Comparison of ENCODE assay signal across 8 cellular contexts in the genomic region with DNA sequence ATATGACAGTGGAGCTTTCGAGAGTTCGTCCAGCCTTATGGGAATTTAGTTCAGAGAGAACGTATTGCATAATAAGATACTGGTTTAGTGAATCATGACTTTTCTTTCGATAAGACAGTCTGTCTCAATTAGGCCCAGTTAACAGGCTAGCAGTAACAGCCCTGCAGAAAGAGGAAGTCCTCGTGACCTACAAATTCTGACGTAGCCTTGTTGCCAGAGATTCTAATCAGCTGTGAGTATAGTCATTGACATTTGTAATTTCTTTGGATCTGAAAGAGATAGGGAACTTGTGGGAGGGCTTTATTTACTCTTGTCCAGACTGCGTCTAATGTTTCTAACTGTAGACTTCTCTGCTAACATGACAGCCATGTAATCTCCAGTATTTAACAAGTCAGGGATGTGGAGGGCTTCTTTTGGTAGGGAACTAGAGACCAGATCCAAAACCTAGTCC. TPM values are rescaled to one million over a fixed set of nuclear protein-coding genes. Genes with fewer than 3 reads are reported as not detected.
DNase-seq lines count a peak whose midpoint lies in the region; ATAC-seq, FAIRE-seq and TF ChIP-seq lines count a peak whose summit lies in the region.

No MANE protein-coding gene starts in this region.

- H3K9ac ChIP-seq in astrocyte (ENCODE audit: low read length): no peak overlapping the region

- peak overlapping the region; percentile 19 for H2AFZ ChIP-seq in astrocyte (ENCODE audit: low read depth, low read length)

- H3K27me3 Mint-ChIP-seq in astrocyte (ENCODE audit: low read depth, unreplicated experiment): no peaks in the 10 kb centered on the region

- ATAC-seq in lower lobe of right lung: peak; percentile 88 to 94

- no peaks in the 10 kb centered on the region for H3K9me3 Mint-ChIP-seq in astrocyte (ENCODE audit: unreplicated experiment)

- intact Hi-C loops in lower lobe of right lung (cut with DNase I): no loop called here

- 24% methylated on average over 7 of the region's 7 CpGs for WGBS in suprapubic skin

- H3K27ac ChIP-seq in astrocyte (ENCODE audit: low read depth, low read length) (no peak overlapping the region), lower lobe of right lung (peak overlapping the region; percentile 51), suprapubic skin (no peak overlapping the region)

- TF ChIP-seq EP300 in suprapubic skin (IDR thresholded peaks at IDR 0.05): no peak

- no peak for TF ChIP-seq POLR2A in GM12891 (IDR thresholded peaks at IDR 0.05; ENCODE audit: low read depth, low read length)
- TF ChIP-seq POLR2A in suprapubic skin (IDR thresholded peaks at IDR 0.05): no peak

- DNase-seq in GM12891 (ENCODE audit: insufficient read length, low spot score) (no peak), HS-27A (ENCODE audit: low read depth) (peak; percentile 24), astrocyte (ENCODE audit: low read depth) (peak; percentile 96), lower lobe of right lung (no peak), NCI-H774 (lab: John Stamatoyannopoulos, UW) (no peak), midbrain (lab: John Stamatoyannopoulos, UW) (no peak), suprapubic skin (ENCODE audit: low spot score in 2 of 2) (no peak), cerebellar nuclear complex (lab: John Stamatoyannopoulos, UW) (no peak)

- FAIRE-seq in GM12891 (lab: Jason Lieb, UNC): peak; percentile 80
- FAIRE-seq in astrocyte (lab: Jason Lieb, UNC): no peak

- H3K4me3 Mint-ChIP-seq in astrocyte (ENCODE audit: unreplicated experiment): no peak overlapping the region

- no peaks in the 10 kb centered on the region for H3K79me2 ChIP-seq in astrocyte (ENCODE audit: insufficient read depth, low read length)

- H4K20me1 ChIP-seq in astrocyte (ENCODE audit: insufficient read depth, low read length): no peaks in the 10 kb centered on the region

- H3K4me1 ChIP-seq in astrocyte (ENCODE audit: insufficient read depth, low read length) (peaks cover 3% of the 10 kb centered on the region), lower lobe of right lung (no peaks in the 10 kb centered on the region), suprapubic skin (peaks cover 8% of the 10 kb centered on the region)

- H3K36me3 ChIP-seq in astrocyte (ENCODE audit: insufficient read depth, low read length) (no peaks in the 10 kb centered on the region), lower lobe of right lung (no peaks in the 10 kb centered on the region), suprapubic skin (no peaks in the 10 kb centered on the region)

- peaks cover 3% of the 10 kb centered on the region for H3K4me1 Mint-ChIP-seq in astrocyte (ENCODE audit: low read depth, unreplicated experiment)

- H3K9me3 ChIP-seq in astrocyte (ENCODE audit: insufficient read depth, low read depth, low read length) (no peaks in the 10 kb centered on the region), lower lobe of right lung (no peaks in the 10 kb centered on the region), suprapubic skin (no peaks in the 10 kb centered on the region)

- H3K27me3 ChIP-seq in astrocyte (ENCODE audit: insufficient read depth, low read length): peaks cover 4% of the 10 kb centered on the region
- H3K27me3 ChIP-seq in lower lobe of right lung (ENCODE audit: low read depth): no peaks in the 10 kb centered on the region
- H3K27me3 ChIP-seq in suprapubic skin: no peaks in the 10 kb centered on the region

- H3K36me3 Mint-ChIP-seq in astrocyte (ENCODE audit: low read depth, unreplicated experiment): no peaks in the 10 kb centered on the region

- no peak overlapping the region for H3K27ac Mint-ChIP-seq in astrocyte (ENCODE audit: unreplicated experiment)

- TF ChIP-seq CTCF in astrocyte (IDR thresholded peaks at IDR 0.05; ENCODE audit: insufficient read depth, low read depth, low read length) (no peak), lower lobe of right lung (IDR thresholded peaks at IDR 0.05) (no peak), suprapubic skin (IDR thresholded peaks at IDR 0.05) (no peak)

- H3K4me2 ChIP-seq in astrocyte (ENCODE audit: low read length): no peak overlapping the region

- H3K4me3 ChIP-seq in astrocyte (ENCODE audit: insufficient read depth, low read depth, low read length) (no peak overlapping the region), lower lobe of right lung (no peak overlapping the region), suprapubic skin (no peak overlapping the region)

TF ChIP-seq in GM12891, 5 proteins besides CTCF, POLR2A, EP300 and RAD21:
- TF ChIP-seq POU2F2 (IDR thresholded peaks at IDR 0.05; ENCODE audit: low read depth, low read length) (no peak), SPI1 (IDR thresholded peaks at IDR 0.05; ENCODE audit: low read depth, low read length) (peak; percentile 95)

RNA-seq across cellular contexts. Expression of gene ART3, which starts 15.8 kb away (rescaled TPM):
- polyA plus RNA-seq in GM12891 (2012; ENCODE audit: low read depth, missing spikeins): not detected
- total RNA-seq in astrocyte (not detected in 2 replicates), lower lobe of right lung (not detected), suprapubic skin (1 to 10 TPM in 1 of 4 donors, under 1 TPM in 1, not detected in 2; 0.48 to 1.5 TPM)

RNA-seq across cellular contexts. Expression of gene CXCL11, which starts 54.4 kb away (rescaled TPM):
- polyA plus RNA-seq in GM12891 (2012; ENCODE audit: low read depth, missing spikeins): not detected
- 5.8 and 7.6 TPM in 2 replicates for total RNA-seq in astrocyte
- 0.62 TPM for total RNA-seq in lower lobe of right lung
- under 1 TPM in 1 of 4 donors, not detected in 3; 0.72 TPM for total RNA-seq in suprapubic skin

RNA-seq across cellular contexts. Expression of gene NUP54, which starts 57.9 kb away (rescaled TPM):
- 15.8 TPM for polyA plus RNA-seq in GM12891 (2012; ENCODE audit: low read depth, missing spikeins)
- total RNA-seq in astrocyte (30.4 and 34.2 TPM in 2 replicates), lower lobe of right lung (34.5 TPM), suprapubic skin (10 to 100 TPM; 30.2 to 36.6 (median 33.4) TPM)

Comparison
In these comparisons a context has a peak if more than half of its experiments do, and no peak if none do; other contexts are left out.
1. DNase-seq: peak in HS-27A (single experiment) and astrocyte (single experiment); none in GM12891 (single experiment), lower lobe of right lung (single experiment), NCI-H774 (single experiment), midbrain (single experiment), suprapubic skin (0 of 2) and cerebellar nuclear complex (0 of 2).